Comparison of ENCODE assay signal across 8 cellular contexts in the genomic region with DNA sequence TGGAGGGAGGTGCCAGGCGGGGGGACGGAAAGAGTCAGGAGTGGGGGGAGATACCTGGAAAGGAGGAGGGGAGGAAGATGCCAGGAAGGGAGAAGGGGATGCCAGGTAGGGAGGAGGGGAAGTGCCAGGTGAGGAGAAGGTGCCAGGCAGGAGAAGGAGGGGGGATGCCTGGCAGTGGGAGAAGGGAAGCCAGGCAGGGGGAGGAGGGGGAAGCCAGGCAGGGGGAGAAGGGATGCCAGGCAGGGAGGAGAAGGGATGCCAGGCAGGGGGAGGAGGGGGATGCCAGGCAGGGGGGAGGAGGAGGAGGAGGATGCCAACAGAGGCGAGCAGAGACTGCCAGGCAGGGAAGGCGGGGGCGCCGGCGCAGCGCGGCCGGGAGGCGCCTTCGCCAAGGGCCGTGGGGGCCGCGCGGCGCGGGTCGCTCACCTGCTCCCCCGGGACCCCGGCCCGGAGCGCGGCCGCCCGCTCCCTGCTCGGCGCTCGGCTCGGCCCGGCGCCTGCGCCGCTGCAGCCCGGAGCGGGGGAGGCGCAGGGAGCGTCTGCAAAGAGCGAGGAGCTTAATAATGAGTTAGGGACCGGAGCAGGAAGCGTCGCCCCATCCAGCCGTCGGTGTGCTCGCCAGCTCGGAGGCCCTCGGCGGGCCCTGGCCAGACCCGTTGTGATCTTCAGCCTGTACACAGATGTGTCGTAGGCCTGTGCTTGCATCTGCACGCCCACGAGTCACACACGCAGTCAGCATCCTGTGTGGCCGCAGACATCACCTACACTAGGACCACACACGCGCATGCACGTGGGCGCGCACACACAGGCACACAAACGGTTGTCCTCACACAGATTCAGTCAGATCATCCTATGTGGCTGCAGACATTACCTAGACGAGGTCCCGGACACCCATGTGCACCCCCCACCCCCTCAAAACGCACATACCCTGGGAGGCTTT. TPM values are rescaled to one million over a fixed set of nuclear protein-coding genes. Genes with fewer than 3 reads are reported as not detected.
DNase-seq lines count a peak whose midpoint lies in the region; ATAC-seq and TF ChIP-seq lines count a peak whose summit lies in the region.

No MANE protein-coding gene starts in this region.

- no peaks in the 10 kb centered on the region for H3K9me3 ChIP-seq in BLaER1 treated with 17β-estradiol and CSF1 and Interleukin-3, amounts not matched to agents 10 nM and 100 nM (replicated peaks in 1 of 11)

- H3K36me3 ChIP-seq in BLaER1 treated with 17β-estradiol and CSF1 and Interleukin-3, amounts not matched to agents 10 nM and 100 nM: no peaks in the 10 kb centered on the region

- peak overlapping the region; percentile 33 to 76 (median 72); a peak in 21 of 22 replicates for H3K9ac ChIP-seq in BLaER1 treated with 17β-estradiol and CSF1 and Interleukin-3, amounts not matched to agents 10 nM and 100 nM

- H3K4me2 ChIP-seq in BLaER1 treated with 17β-estradiol and CSF1 and Interleukin-3, amounts not matched to agents 10 nM and 100 nM: peak overlapping the region; percentile 57 to 96 (median 86)

- TF ChIP-seq CTCF in coronary artery (IDR thresholded peaks at IDR 0.05): no peak

- H3K27ac ChIP-seq in BLaER1 treated with 17β-estradiol and CSF1 and Interleukin-3, amounts not matched to agents 10 nM and 100 nM: peak overlapping the region in 5 of 11 experiments; percentile 25 to 56 (median 46); a peak in 6 of 22 replicates
- peak overlapping the region; percentile 11 to 61 for H3K27ac ChIP-seq in coronary artery

- H4K20me1 ChIP-seq in BLaER1 treated with 17β-estradiol and CSF1 and Interleukin-3, amounts not matched to agents 10 nM and 100 nM: peaks cover 0 to 7% (median 0%) of the 10 kb centered on the region in 11 experiments; a peak in 1 of 22 replicates

- H3K27me3 ChIP-seq in BLaER1 treated with 17β-estradiol and CSF1 and Interleukin-3, amounts not matched to agents 10 nM and 100 nM: peaks cover 8 to 40% (median 28%) of the 10 kb centered on the region in 11 experiments; a peak in 19 of 22 replicates

- H3K4me3 ChIP-seq in BLaER1 treated with 17β-estradiol and CSF1 and Interleukin-3, amounts not matched to agents 10 nM and 100 nM: peak overlapping the region; percentile 48 to 74 (median 64)
- peak overlapping the region; percentile 73 for H3K4me3 ChIP-seq in coronary artery

- peaks cover 0 to 37% (median 12%) of the 10 kb centered on the region in 10 experiments; a peak in 15 of 20 replicates for H3K4me1 ChIP-seq in BLaER1 treated with 17β-estradiol and CSF1 and Interleukin-3, amounts not matched to agents 10 nM and 100 nM

- peak; percentile 77 for ATAC-seq in left lobe of liver
- ATAC-seq in HG03045 (IDR thresholded peaks at IDR 0.05; ENCODE audit: unreplicated experiment): no peak

- DNase-seq in GOT3 (lab: John Stamatoyannopoulos, UW) (peak; percentile 18), NCI-H2171 (lab: John Stamatoyannopoulos, UW) (peak; percentile 71), coronary artery (ENCODE audit: low spot score) (no peak), left lobe of liver (ENCODE audit: low spot score) (no peak)
- DNase-seq in activated CD4-positive, alpha-beta T cell treated with anti-CD3 and anti-CD28 coated beads for 4 hours: peak; percentile 46 to 51
- peak; percentile 39 for DNase-seq in stimulated activated CD4-positive, alpha-beta T cell treated with anti-CD3 and anti-CD28 coated beads, Interleukin-2, amount 100 ng/mL, for 4 hours (ENCODE audit: low read depth)

RNA-seq across cellular contexts. Expression of a gene that starts 28.4 kb away (rescaled TPM):
- 2.2 TPM for total RNA-seq in left lobe of liver

RNA-seq across cellular contexts. Expression of a gene that starts 44.6 kb away (rescaled TPM):
- total RNA-seq in left lobe of liver: 16.1 TPM

RNA-seq across cellular contexts. Expression of a gene that starts 49.9 kb away (rescaled TPM):
- 7.8 TPM for total RNA-seq in left lobe of liver

Comparison
In these comparisons a context has a peak if more than half of its experiments do, and no peak if none do; other contexts are left out.
1. DNase-seq: peak in GOT3 (single experiment), NCI-H2171 (single experiment), activated CD4-positive, alpha-beta T cell treated with anti-CD3 and anti-CD28 coated beads for 4 hours (2 of 2) and stimulated activated CD4-positive, alpha-beta T cell treated with anti-CD3 and anti-CD28 coated beads, Interleukin-2, amount 100 ng/mL, for 4 hours (single experiment); none in coronary artery (single experiment) and left lobe of liver (single experiment).